Comparison of ENCODE assay signal across 2 cellular contexts in genomic region chr1:1013105-1013921, GRCh38.
TF ChIP-seq lines count a peak whose summit lies in the region.

Gene ISG15, plus strand, starts transcription at chr1:1013497. Its CDS starts 77 bp downstream, at chr1:1013574.

TF ChIP-seq in HEK293, 187 proteins besides CTCF, POLR2A, EP300 and RAD21 (continued from another document and continues in another):
- TF ChIP-seq, protein P1, sequence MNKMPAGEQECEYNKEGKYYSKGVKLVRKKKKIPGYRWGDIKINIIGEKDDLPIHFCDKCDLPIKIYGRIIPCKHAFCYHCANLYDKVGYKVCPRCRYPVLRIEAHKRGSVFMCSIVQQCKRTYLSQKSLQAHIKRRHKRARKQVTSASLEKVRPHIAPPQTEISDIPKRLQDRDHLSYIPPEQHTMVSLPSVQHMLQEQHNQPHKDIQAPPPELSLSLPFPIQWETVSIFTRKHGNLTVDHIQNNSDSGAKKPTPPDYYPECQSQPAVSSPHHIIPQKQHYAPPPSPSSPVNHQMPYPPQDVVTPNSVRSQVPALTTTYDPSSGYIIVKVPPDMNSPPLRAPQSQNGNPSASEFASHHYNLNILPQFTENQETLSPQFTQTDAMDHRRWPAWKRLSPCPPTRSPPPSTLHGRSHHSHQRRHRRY (tag by site-specific recombination; IDR thresholded peaks at IDR 0.05): no peak
- TF ChIP-seq ZNF223 (tag by site-specific recombination; IDR thresholded peaks at IDR 0.05) (no peak), ZNF510 (tag by site-specific recombination; IDR thresholded peaks at IDR 0.05; ENCODE audit: insufficient replicate concordance) (no peak), GFI1B (tag by site-specific recombination; IDR thresholded peaks at IDR 0.05) (no peak), PRDM6 (tag by site-specific recombination; IDR thresholded peaks at IDR 0.05) (peak; percentile 76; the same call in 1 of the 2 replicates), SCRT1 (tag by site-specific recombination; IDR thresholded peaks at IDR 0.05; ENCODE audit: borderline replicate concordance) (peak; percentile 60; the same call in 1 of the 2 replicates), SP3 (tag by site-specific recombination; IDR thresholded peaks at IDR 0.05) (peak; percentile 49), ZNF248 (tag by site-specific recombination; IDR thresholded peaks at IDR 0.05) (no peak), ZNF768 (tag by site-specific recombination; IDR thresholded peaks at IDR 0.05) (no peak), ZBTB21 (tag by site-specific recombination; IDR thresholded peaks at IDR 0.05) (no peak), ZNF138 (tag by site-specific recombination; IDR thresholded peaks at IDR 0.05; ENCODE audit: borderline replicate concordance) (no peak), HOXC10 (CRISPR knock-in tag; IDR thresholded peaks at IDR 0.05) (no peak), ZFP3 (tag by site-specific recombination; IDR thresholded peaks at IDR 0.05; ENCODE audit: low read depth) (no peak)
- TF ChIP-seq, protein P2, sequence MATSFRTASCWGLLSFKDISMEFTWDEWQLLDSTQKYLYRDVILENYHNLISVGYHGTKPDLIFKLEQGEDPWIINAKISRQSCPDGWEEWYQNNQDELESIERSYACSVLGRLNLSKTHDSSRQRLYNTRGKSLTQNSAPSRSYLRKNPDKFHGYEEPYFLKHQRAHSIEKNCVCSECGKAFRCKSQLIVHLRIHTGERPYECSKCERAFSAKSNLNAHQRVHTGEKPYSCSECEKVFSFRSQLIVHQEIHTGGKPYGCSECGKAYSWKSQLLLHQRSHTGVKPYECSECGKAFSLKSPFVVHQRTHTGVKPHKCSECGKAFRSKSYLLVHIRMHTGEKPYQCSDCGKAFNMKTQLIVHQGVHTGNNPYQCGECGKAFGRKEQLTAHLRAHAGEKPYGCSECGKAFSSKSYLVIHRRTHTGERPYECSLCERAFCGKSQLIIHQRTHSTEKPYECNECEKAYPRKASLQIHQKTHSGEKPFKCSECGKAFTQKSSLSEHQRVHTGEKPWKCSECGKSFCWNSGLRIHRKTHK (tag by site-specific recombination; IDR thresholded peaks at IDR 0.05): no peak
- TF ChIP-seq, protein P3, sequence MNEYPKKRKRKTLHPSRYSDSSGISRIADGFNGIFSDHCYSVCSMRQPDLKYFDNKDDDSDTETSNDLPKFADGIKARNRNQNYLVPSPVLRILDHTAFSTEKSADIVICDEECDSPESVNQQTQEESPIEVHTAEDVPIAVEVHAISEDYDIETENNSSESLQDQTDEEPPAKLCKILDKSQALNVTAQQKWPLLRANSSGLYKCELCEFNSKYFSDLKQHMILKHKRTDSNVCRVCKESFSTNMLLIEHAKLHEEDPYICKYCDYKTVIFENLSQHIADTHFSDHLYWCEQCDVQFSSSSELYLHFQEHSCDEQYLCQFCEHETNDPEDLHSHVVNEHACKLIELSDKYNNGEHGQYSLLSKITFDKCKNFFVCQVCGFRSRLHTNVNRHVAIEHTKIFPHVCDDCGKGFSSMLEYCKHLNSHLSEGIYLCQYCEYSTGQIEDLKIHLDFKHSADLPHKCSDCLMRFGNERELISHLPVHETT (tag by site-specific recombination; IDR thresholded peaks at IDR 0.05): no peak
- TF ChIP-seq, protein P4, sequence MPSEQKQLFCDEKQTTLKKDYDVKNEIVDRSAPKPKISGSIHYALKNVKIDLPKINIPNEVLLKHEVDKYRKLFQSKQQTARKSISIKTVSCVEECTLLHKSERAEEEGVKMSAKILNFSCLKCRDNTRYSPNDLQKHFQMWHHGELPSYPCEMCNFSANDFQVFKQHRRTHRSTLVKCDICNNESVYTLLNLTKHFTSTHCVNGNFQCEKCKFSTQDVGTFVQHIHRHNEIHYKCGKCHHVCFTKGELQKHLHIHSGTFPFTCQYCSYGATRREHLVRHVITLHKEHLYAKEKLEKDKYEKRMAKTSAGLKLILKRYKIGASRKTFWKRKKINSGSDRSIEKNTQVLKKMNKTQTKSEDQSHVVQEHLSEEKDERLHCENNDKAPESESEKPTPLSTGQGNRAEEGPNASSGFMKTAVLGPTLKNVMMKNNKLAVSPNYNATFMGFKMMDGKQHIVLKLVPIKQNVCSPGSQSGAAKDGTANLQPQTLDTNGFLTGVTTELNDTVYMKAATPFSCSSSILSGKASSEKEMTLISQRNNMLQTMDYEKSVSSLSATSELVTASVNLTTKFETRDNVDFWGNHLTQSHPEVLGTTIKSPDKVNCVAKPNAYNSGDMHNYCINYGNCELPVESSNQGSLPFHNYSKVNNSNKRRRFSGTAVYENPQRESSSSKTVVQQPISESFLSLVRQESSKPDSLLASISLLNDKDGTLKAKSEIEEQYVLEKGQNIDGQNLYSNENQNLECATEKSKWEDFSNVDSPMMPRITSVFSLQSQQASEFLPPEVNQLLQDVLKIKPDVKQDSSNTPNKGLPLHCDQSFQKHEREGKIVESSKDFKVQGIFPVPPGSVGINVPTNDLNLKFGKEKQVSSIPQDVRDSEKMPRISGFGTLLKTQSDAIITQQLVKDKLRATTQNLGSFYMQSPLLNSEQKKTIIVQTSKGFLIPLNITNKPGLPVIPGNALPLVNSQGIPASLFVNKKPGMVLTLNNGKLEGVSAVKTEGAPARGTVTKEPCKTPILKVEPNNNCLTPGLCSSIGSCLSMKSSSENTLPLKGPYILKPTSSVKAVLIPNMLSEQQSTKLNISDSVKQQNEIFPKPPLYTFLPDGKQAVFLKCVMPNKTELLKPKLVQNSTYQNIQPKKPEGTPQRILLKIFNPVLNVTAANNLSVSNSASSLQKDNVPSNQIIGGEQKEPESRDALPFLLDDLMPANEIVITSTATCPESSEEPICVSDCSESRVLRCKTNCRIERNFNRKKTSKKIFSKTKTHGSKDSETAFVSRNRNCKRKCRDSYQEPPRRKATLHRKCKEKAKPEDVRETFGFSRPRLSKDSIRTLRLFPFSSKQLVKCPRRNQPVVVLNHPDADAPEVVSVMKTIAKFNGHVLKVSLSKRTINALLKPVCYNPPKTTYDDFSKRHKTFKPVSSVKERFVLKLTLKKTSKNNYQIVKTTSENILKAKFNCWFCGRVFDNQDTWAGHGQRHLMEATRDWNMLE (tag by site-specific recombination; conservative IDR thresholded peaks at IDR 0.05; ENCODE audit: low read depth): no peak

TF ChIP-seq in K562, 482 proteins besides CTCF, POLR2A, EP300 and RAD21 (continued from another document and continues in another):
- TF ChIP-seq AFF4 (CRISPR knock-in tag; IDR thresholded peaks at IDR 0.05): no peak
- no peak for TF ChIP-seq TCF7 (IDR thresholded peaks at IDR 0.05; ENCODE audit: borderline replicate concordance)
- no peak for TF ChIP-seq ZC3H4 (CRISPR knock-in tag; IDR thresholded peaks at IDR 0.05; ENCODE audit: borderline replicate concordance)
- TF ChIP-seq MAZ (CRISPR knock-in tag; conservative IDR thresholded peaks at IDR 0.05 in 1 of 2, IDR thresholded peaks at IDR 0.05 in 1 of 2): peak; percentile 14 to 67; a peak in 2 of 4 replicates
- TF ChIP-seq, protein P5, sequence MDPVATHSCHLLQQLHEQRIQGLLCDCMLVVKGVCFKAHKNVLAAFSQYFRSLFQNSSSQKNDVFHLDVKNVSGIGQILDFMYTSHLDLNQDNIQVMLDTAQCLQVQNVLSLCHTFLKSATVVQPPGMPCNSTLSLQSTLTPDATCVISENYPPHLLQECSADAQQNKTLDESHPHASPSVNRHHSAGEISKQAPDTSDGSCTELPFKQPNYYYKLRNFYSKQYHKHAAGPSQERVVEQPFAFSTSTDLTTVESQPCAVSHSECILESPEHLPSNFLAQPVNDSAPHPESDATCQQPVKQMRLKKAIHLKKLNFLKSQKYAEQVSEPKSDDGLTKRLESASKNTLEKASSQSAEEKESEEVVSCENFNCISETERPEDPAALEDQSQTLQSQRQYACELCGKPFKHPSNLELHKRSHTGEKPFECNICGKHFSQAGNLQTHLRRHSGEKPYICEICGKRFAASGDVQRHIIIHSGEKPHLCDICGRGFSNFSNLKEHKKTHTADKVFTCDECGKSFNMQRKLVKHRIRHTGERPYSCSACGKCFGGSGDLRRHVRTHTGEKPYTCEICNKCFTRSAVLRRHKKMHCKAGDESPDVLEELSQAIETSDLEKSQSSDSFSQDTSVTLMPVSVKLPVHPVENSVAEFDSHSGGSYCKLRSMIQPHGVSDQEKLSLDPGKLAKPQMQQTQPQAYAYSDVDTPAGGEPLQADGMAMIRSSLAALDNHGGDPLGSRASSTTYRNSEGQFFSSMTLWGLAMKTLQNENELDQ (CRISPR knock-in tag; IDR thresholded peaks at IDR 0.05; ENCODE audit: borderline replicate concordance): peak; percentile 82; the same call in 1 of the 2 replicates
- peak; percentile 63 for TF ChIP-seq PRDM10 (IDR thresholded peaks at IDR 0.05; ENCODE audit: partially characterized antibody)
- TF ChIP-seq RBFOX2 (IDR thresholded peaks at IDR 0.05; ENCODE audit: low read depth, low read length): peak; percentile 77
- no peak for TF ChIP-seq POLR2B (IDR thresholded peaks at IDR 0.05; ENCODE audit: low read depth, partially characterized antibody)
- TF ChIP-seq TCF3 (CRISPR knock-in tag; IDR thresholded peaks at IDR 0.05): peak; percentile 27; the same call in 1 of the 2 replicates
- TF ChIP-seq VEZF1 (CRISPR knock-in tag; IDR thresholded peaks at IDR 0.05): peak; percentile 45
- peak; percentile 40; the same call in 1 of the 2 replicates for TF ChIP-seq JUN (IDR thresholded peaks at IDR 0.05; ENCODE audit: borderline replicate concordance, low read depth, low read length)
- peak; percentile 91 for TF ChIP-seq JUN (CRISPR knock-in tag; IDR thresholded peaks at IDR 0.05; ENCODE audit: borderline replicate concordance)
- no peak for TF ChIP-seq ZNF79 (CRISPR knock-in tag; IDR thresholded peaks at IDR 0.05; ENCODE audit: low read depth)
- TF ChIP-seq DACH1 (IDR thresholded peaks at IDR 0.05; ENCODE audit: partially characterized antibody): peak; percentile 14
- 0 out of 2 replicates have a peak, but pooled peaks have one; percentile 29 for TF ChIP-seq CBFB (CRISPR knock-in tag; IDR thresholded peaks at IDR 0.05)
- peak; percentile 95 to 97 for TF ChIP-seq MNT (conservative IDR thresholded peaks at IDR 0.05)
- TF ChIP-seq ILF3 (IDR thresholded peaks at IDR 0.05; ENCODE audit: borderline replicate concordance): no peak
- TF ChIP-seq GATA2 (CRISPR knock-in tag; IDR thresholded peaks at IDR 0.05): no peak
- TF ChIP-seq ZNF778 (CRISPR knock-in tag; IDR thresholded peaks at IDR 0.05): no peak
- no peak for TF ChIP-seq ZNF445 (CRISPR knock-in tag; IDR thresholded peaks at IDR 0.05; ENCODE audit: low read depth)
